In the genomic region with DNA sequence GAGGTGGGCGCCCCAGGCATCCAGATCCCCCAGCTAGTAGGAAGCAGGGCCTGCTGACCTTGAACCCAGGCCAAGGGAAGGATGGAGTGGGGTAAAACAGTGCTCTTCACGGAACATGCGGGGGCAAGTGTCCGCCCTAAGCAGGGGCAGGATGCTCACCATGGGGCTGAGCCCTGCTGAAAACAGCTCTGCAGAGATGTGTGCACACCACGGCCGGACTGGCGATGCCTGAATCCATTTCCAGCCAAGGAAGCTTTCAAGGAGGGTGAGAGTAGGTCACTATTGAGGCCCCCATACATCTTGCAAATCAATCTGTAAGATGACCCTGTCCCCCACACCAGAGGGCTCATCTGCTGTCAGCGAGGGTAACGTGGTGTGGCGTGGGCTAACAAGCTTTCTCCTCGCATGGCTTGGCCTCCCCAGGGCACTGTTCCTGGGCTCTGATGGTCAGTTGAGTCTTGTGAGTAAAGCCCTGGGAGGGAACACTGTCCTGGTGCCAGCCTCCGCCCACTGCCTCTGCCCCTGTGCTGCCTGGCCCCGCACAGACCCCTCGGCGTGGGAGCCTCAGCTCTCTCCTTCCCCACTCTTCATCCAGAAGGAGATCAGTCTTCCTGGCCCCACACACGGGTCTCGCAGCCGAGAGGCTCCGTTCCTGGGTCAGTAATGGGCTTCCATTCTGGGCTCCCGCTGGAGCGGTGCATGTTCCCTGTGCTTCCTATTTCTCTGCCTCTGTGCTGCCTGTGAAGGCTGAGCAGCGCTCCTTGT, we compare ENCODE assay signal across 25 cellular contexts.
"Had no signal": no experiment of that assay in that cellular context is flagged by ENCODE, and none has a peak within 500 bp of the region (broad histone marks: within the 10 kb centered on the region; RNA-seq: fewer than 3 reads in every experiment).

No MANE protein-coding gene starts in this region.

- H3K9me3 ChIP-seq: lower lobe of right lung, neutrophil, psoas muscle, right atrium auricular region, right lobe of liver, suprapubic skin, thoracic aorta, tibial artery, uterus had no signal

- H3K4me1 ChIP-seq: lower lobe of right lung, parathyroid adenoma, psoas muscle, right atrium auricular region, right lobe of liver, suprapubic skin, tibial artery, uterus had no signal

- H3K4me3 ChIP-seq: lower lobe of right lung, psoas muscle, right atrium auricular region, right lobe of liver, suprapubic skin, thoracic aorta, tibial artery, uterus had no signal

- H3K9me3 Mint-ChIP-seq: immature natural killer cell; naive thymus-derived CD8-positive, alpha-beta T cell; stimulated activated effector memory CD8-positive, alpha-beta T cell treated with anti-CD3 and anti-CD28 coated beads, Interleukin-12 subunit alpha, Interleukin-12 subunit beta, amount 100 ng/mL, for 72 hours; stimulated activated naive CD8-positive, alpha-beta T cell treated with anti-CD3 and anti-CD28 coated beads, Interleukin-15, Interleukin-2, amounts not matched to agents 100 ng/mL and 50 ng/mL, for 24 hours; type B pancreatic cell had no signal

- H3K27me3 ChIP-seq: neutrophil, right atrium auricular region, right lobe of liver, uterus had no signal

- H3K9ac ChIP-seq: parathyroid adenoma had no signal

- H3K4me3 Mint-ChIP-seq: stimulated activated effector memory CD8-positive, alpha-beta T cell treated with anti-CD3 and anti-CD28 coated beads, Interleukin-12 subunit alpha, Interleukin-12 subunit beta, amount 100 ng/mL, for 72 hours; stimulated activated naive CD8-positive, alpha-beta T cell treated with anti-CD3 and anti-CD28 coated beads, Interleukin-15, Interleukin-2, amounts not matched to agents 100 ng/mL and 50 ng/mL, for 24 hours; type B pancreatic cell had no signal

- H3K79me2 ChIP-seq: parathyroid adenoma had no signal

- H3K27ac Mint-ChIP-seq: immature natural killer cell; stimulated activated effector memory CD8-positive, alpha-beta T cell treated with anti-CD3 and anti-CD28 coated beads, Interleukin-12 subunit alpha, Interleukin-12 subunit beta, amount 100 ng/mL, for 72 hours; stimulated activated naive CD8-positive, alpha-beta T cell treated with anti-CD3 and anti-CD28 coated beads, Interleukin-15, Interleukin-2, amounts not matched to agents 100 ng/mL and 50 ng/mL, for 24 hours; type B pancreatic cell had no signal

- H2AFZ ChIP-seq: parathyroid adenoma had no signal

- DNase-seq: head of caudate nucleus; hippocampal formation; immature natural killer cell; kidney; left ventricle myocardium superior; lower lobe of right lung; mammary epithelial cell; mesenchymal stem cell; naive thymus-derived CD8-positive, alpha-beta T cell; occipital lobe; psoas muscle; right lobe of liver; stimulated activated CD4-positive, alpha-beta T cell treated with anti-CD3 and anti-CD28 coated beads, Interleukin-4, amount 100 ng/mL, for 24 hours; stimulated activated naive CD4-positive, alpha-beta T cell; tibial artery; uterus had no signal

- H3K36me3 Mint-ChIP-seq: immature natural killer cell; naive thymus-derived CD8-positive, alpha-beta T cell; stimulated activated effector memory CD8-positive, alpha-beta T cell treated with anti-CD3 and anti-CD28 coated beads, Interleukin-12 subunit alpha, Interleukin-12 subunit beta, amount 100 ng/mL, for 72 hours; type B pancreatic cell had no signal

- H3K27me3 Mint-ChIP-seq: stimulated activated naive CD8-positive, alpha-beta T cell treated with anti-CD3 and anti-CD28 coated beads, Interleukin-15, Interleukin-2, amounts not matched to agents 100 ng/mL and 50 ng/mL, for 24 hours had no signal

- ATAC-seq: left lobe of liver; left ventricle myocardium superior; lower lobe of right lung; naive thymus-derived CD8-positive, alpha-beta T cell; psoas muscle; right lobe of liver; stimulated activated effector memory CD8-positive, alpha-beta T cell treated with anti-CD3 and anti-CD28 coated beads, Interleukin-12 subunit alpha, Interleukin-12 subunit beta, amount 100 ng/mL, for 72 hours had no signal

- H3K27ac ChIP-seq: lower lobe of right lung, parathyroid adenoma, psoas muscle, right atrium auricular region, right lobe of liver, suprapubic skin, thoracic aorta, tibial artery, uterus had no signal

- H3K36me3 ChIP-seq: lower lobe of right lung, neutrophil, right atrium auricular region, right lobe of liver, suprapubic skin, thoracic aorta, tibial artery, uterus had no signal
